ENCODE assay signal across 9 cellular contexts in genomic region chr2:112623913-112624777, GRCh38. TPM values are rescaled to one million over a fixed set of nuclear protein-coding genes. Genes with fewer than 3 reads are reported as not detected.
DNase-seq lines count a peak whose midpoint lies in the region; ATAC-seq, FAIRE-seq and TF ChIP-seq lines count a peak whose summit lies in the region.
"Had no signal": no experiment of that assay in that cellular context is flagged by ENCODE, and none has a peak within 500 bp of the region (broad histone marks: within the 10 kb centered on the region; RNA-seq: fewer than 3 reads in every experiment).

No MANE protein-coding gene starts in this region.

- TF ChIP-seq CTCF in keratinocyte (optimal IDR thresholded peaks at IDR 0.05 in 1 of 3, IDR thresholded peaks at IDR 0.05 in 1 of 3, conservative IDR thresholded peaks at IDR 0.05 in 1 of 3; ENCODE audit: extremely low read depth in 1 of 3, insufficient read depth in 2 of 3, low read length in 3 of 3) = no peak

- FAIRE-seq in keratinocyte (lab: Jason Lieb, UNC) = peak; percentile 82
- FAIRE-seq: endometrium had no signal

- no peaks in the 10 kb centered on the region for H4K20me1 ChIP-seq in keratinocyte (ENCODE audit: control insufficient read depth, extremely low read depth, insufficient read depth, low read length)

- H3K36me3 ChIP-seq in keratinocyte (ENCODE audit: control insufficient read depth in 2 of 2, extremely low read depth in 1 of 2, insufficient read depth in 2 of 2, low read length in 2 of 2) = no peaks in the 10 kb centered on the region

- no peaks in the 10 kb centered on the region for H3K9me3 Mint-ChIP-seq in activated naive CD4-positive, alpha-beta T cell treated with anti-CD3 and anti-CD28 coated beads for 36 hours

- H3K9me1 ChIP-seq in keratinocyte (ENCODE audit: control insufficient read depth, extremely low read depth, insufficient read depth, low read length) = no peaks in the 10 kb centered on the region

- no peaks in the 10 kb centered on the region for H3K9me3 ChIP-seq in keratinocyte (ENCODE audit: control insufficient read depth, low read depth, low read length)

- peak overlapping the region; percentile 83 for H3K4me2 ChIP-seq in keratinocyte (ENCODE audit: control insufficient read depth, extremely low read depth, insufficient read depth, low read depth, low read length)

- ATAC-seq in GM21717 (IDR thresholded peaks at IDR 0.05; ENCODE audit: unreplicated experiment) = peak; percentile 78

- intact Hi-C loops in activated naive CD4-positive, alpha-beta T cell treated with anti-CD3 and anti-CD28 coated beads for 36 hours (cut with micrococcal nuclease) = loop anchor here (1.0 kb wide), 1 partner anchor 40 kb away; the partner anchor contains the start of gene CHCHD5

- H3K27ac Mint-ChIP-seq in activated naive CD4-positive, alpha-beta T cell treated with anti-CD3 and anti-CD28 coated beads for 36 hours = peak overlapping the region; percentile 53

- no peak overlapping the region for H2AFZ ChIP-seq in keratinocyte (ENCODE audit: control insufficient read depth, low read length)

- no peaks in the 10 kb centered on the region for H3K79me2 ChIP-seq in keratinocyte (ENCODE audit: control insufficient read depth, insufficient read depth, low read length)

- H3K4me3 Mint-ChIP-seq in activated naive CD4-positive, alpha-beta T cell treated with anti-CD3 and anti-CD28 coated beads for 36 hours = no peak overlapping the region

- DNase-seq in AG20443 (ENCODE audit: low spot score) (peak; percentile 80), RPMI8226 (peak; percentile 40), keratinocyte (ENCODE audit: low read depth, low spot score) (peak; percentile 90), NCI-H1417 treated with DMSO at 0.1 percent for 48 hours (lab: John Stamatoyannopoulos, UW) (no peak), substantia nigra (lab: John Stamatoyannopoulos, UW) (no peak)
- DNase-seq in activated naive CD4-positive, alpha-beta T cell treated with anti-CD3 and anti-CD28 coated beads for 36 hours = peak; percentile 92
- peak; percentile 72 for DNase-seq in stimulated activated naive CD4-positive, alpha-beta T cell treated with Interleukin-2 at 50 U/mL for 16 hours (lab: John Stamatoyannopoulos, UW)

- H3K9ac ChIP-seq in keratinocyte (ENCODE audit: control insufficient read depth, extremely low read depth, insufficient read depth, low read length) = peak overlapping the region; percentile 75

- H3K4me1 Mint-ChIP-seq in activated naive CD4-positive, alpha-beta T cell treated with anti-CD3 and anti-CD28 coated beads for 36 hours (ENCODE audit: low read depth) = peaks cover 40% of the 10 kb centered on the region

- H3K27me3 ChIP-seq in keratinocyte (ENCODE audit: control insufficient read depth, extremely low read depth, insufficient read depth, low read length) = no peaks in the 10 kb centered on the region

- no peaks in the 10 kb centered on the region for H3K27me3 Mint-ChIP-seq in activated naive CD4-positive, alpha-beta T cell treated with anti-CD3 and anti-CD28 coated beads for 36 hours (ENCODE audit: low read depth)

- H3K36me3 Mint-ChIP-seq in activated naive CD4-positive, alpha-beta T cell treated with anti-CD3 and anti-CD28 coated beads for 36 hours (ENCODE audit: low read depth) = no peaks in the 10 kb centered on the region

- peak overlapping the region; percentile 21 to 59 (median 52) for H3K4me3 ChIP-seq in keratinocyte (ENCODE audit: control insufficient read depth in 2 of 3, extremely low read depth in 1 of 3, insufficient read depth in 2 of 3, low read depth in 1 of 3, low read length in 3 of 3)

- peaks cover 73% of the 10 kb centered on the region for H3K4me1 ChIP-seq in keratinocyte (ENCODE audit: control insufficient read depth, extremely low read depth, insufficient read depth, low read length)

- dilution Hi-C loops in keratinocyte (cut with MboI; ENCODE audit: extremely low pct_ligation_motif_present, low sequenced_read_pairs) = no loop called here

- peak overlapping the region; percentile 98 for H3K27ac ChIP-seq in keratinocyte (ENCODE audit: control insufficient read depth, insufficient read depth, low read length)
- no peak overlapping the region for H3K27ac ChIP-seq in substantia nigra (ENCODE audit: low read depth, low read length, poor library complexity, severe bottlenecking)

- CTCF ChIA-PET in activated naive CD4-positive, alpha-beta T cell treated with anti-CD3 and anti-CD28 coated beads for 36 hours (lab: Charles Lee) = interaction anchor here (0.5 to 13.4 kb wide), 12 partner anchors 11 to 1780 kb away, joined by 3 to 160 read pairs (median 5); partner anchors contain the start of gene SLC20A1

RNA-seq across cellular contexts. Expression of gene SLC20A1, which starts 21.6 kb away (rescaled TPM):
- 10 to 100 TPM; 73.1 to 73.5 TPM for total RNA-seq in activated naive CD4-positive, alpha-beta T cell treated with anti-CD3 and anti-CD28 coated beads for 36 hours
- polyA plus RNA-seq in keratinocyte = 148 to 415 TPM (median 265 TPM) in 3 replicates
- polyA plus RNA-seq in keratinocyte (2011; ENCODE audit: low read depth) = 105 TPM
- 121 and 155 TPM in 2 replicates for polyA plus RNA-seq in keratinocyte (2011; cell fraction: cytosol; rRNA removed)
- 666 and 718 TPM in 2 replicates for polyA plus RNA-seq in keratinocyte (2011; cell fraction: nucleus; rRNA removed)
- polyA plus RNA-seq in keratinocyte (2012; ENCODE audit: low replicate concordance) = 146 and 277 TPM in 2 replicates
- polyA minus RNA-seq in keratinocyte = 165 to 429 TPM (median 221 TPM) in 3 replicates
- polyA minus RNA-seq in keratinocyte (2011; cell fraction: cytosol; rRNA and poly(A)+ RNA removed) = 131 TPM
- 344 and 723 TPM in 2 replicates for polyA minus RNA-seq in keratinocyte (2011; cell fraction: nucleus; rRNA and poly(A)+ RNA removed)

RNA-seq across cellular contexts. Expression of gene CHCHD5, which starts 39.7 kb away (rescaled TPM):
- total RNA-seq in activated naive CD4-positive, alpha-beta T cell treated with anti-CD3 and anti-CD28 coated beads for 36 hours = 10 to 100 TPM; 40.3 to 43.5 TPM
- polyA plus RNA-seq in keratinocyte = 17.6 to 30.1 TPM (median 17.9 TPM) in 3 replicates
- polyA plus RNA-seq in keratinocyte (2011; ENCODE audit: low read depth) = 7.3 TPM
- polyA plus RNA-seq in keratinocyte (2011; cell fraction: cytosol; rRNA removed) = 9.9 and 27.7 TPM in 2 replicates
- polyA plus RNA-seq in keratinocyte (2011; cell fraction: nucleus; rRNA removed) = 7.4 TPM in 2 replicates
- polyA plus RNA-seq in keratinocyte (2012; ENCODE audit: low replicate concordance) = 32.9 and 59.8 TPM in 2 replicates
- 6.6 to 46.2 TPM (median 8.2 TPM) in 3 replicates for polyA minus RNA-seq in keratinocyte
- polyA minus RNA-seq in keratinocyte (2011; cell fraction: cytosol; rRNA and poly(A)+ RNA removed) = 14.8 TPM
- 0.84 and 3.3 TPM in 2 replicates for polyA minus RNA-seq in keratinocyte (2011; cell fraction: nucleus; rRNA and poly(A)+ RNA removed)

Comparison
In these comparisons a context has a peak if more than half of its experiments do, and no peak if none do; other contexts are left out.
1. DNase-seq: peak in AG20443 (single experiment), RPMI8226 (single experiment), activated naive CD4-positive, alpha-beta T cell treated with anti-CD3 and anti-CD28 coated beads for 36 hours (single experiment), keratinocyte (single experiment) and stimulated activated naive CD4-positive, alpha-beta T cell treated with Interleukin-2 at 50 U/mL for 16 hours (single experiment); none in NCI-H1417 treated with DMSO at 0.1 percent for 48 hours (single experiment) and substantia nigra (0 of 49).